9 cellular contexts compared by ENCODE assay signal in genomic region chr11:129639300-129639699, GRCh38.
DNase-seq lines count a peak whose midpoint lies in the region; ATAC-seq and TF ChIP-seq lines count a peak whose summit lies in the region.
"Had no signal": no experiment of that assay in that cellular context is flagged by ENCODE, and none has a peak within 500 bp of the region (broad histone marks: within the 10 kb centered on the region; RNA-seq: fewer than 3 reads in every experiment).

No MANE protein-coding gene starts in this region.

- peak; percentile 19 for DNase-seq in Calu3
- DNase-seq in LHCN-M2 (ENCODE audit: low read depth) = peak; percentile 95
- peak; percentile 24 for DNase-seq in activated T-helper 1 cell treated with anti-CD3 and anti-CD28 coated beads, Interleukin-12 subunit alpha, Interleukin-12 subunit beta, Interleukin-2, Interleukin-4 antibody, amounts not matched to agents 30 ng/mL and 10 ng/mL and 1 ng/mL, durations not matched to agents 14 hours and 24 hours and 36 hours (ENCODE audit: low spot score)
- DNase-seq in kidney glomerular epithelial cell (lab: John Stamatoyannopoulos, UW) = peak; percentile 61
- no peak for DNase-seq in dorsolateral prefrontal cortex
- no peak for DNase-seq in Karpas-422
- no peak for DNase-seq in SKM-1 (lab: John Stamatoyannopoulos, UW; ENCODE audit: unreplicated experiment)

- H3K27ac ChIP-seq in dorsolateral prefrontal cortex = no peak overlapping the region
- H3K27ac ChIP-seq in Karpas-422 (ENCODE audit: low read length) = no peak overlapping the region

- peaks cover 2% of the 10 kb centered on the region for H3K9me3 Mint-ChIP-seq in Calu3 (ENCODE audit: low read depth, unreplicated experiment)
- peaks cover 16% of the 10 kb centered on the region for H3K9me3 Mint-ChIP-seq in activated T-helper 1 cell treated with anti-CD3 and anti-CD28 coated beads, Interleukin-12 subunit alpha, Interleukin-12 subunit beta, Interleukin-2, Interleukin-4 antibody, amounts not matched to agents 30 ng/mL and 10 ng/mL and 1 ng/mL, durations not matched to agents 14 hours and 24 hours and 36 hours
- H3K9me3 Mint-ChIP-seq: central memory CD8-positive, alpha-beta T cell had no signal

- no peak for TF ChIP-seq CTCF in Calu3 (IDR thresholded peaks at IDR 0.05; ENCODE audit: unreplicated experiment)
- no peak for TF ChIP-seq CTCF in dorsolateral prefrontal cortex (IDR thresholded peaks at IDR 0.05 in 54 of 56, conservative IDR thresholded peaks at IDR 0.05 in 2 of 56; ENCODE audit: low read depth in 1 of 56, partially characterized antibody in 56 of 56)

- peaks cover 7% of the 10 kb centered on the region for H3K36me3 Mint-ChIP-seq in Calu3 (ENCODE audit: insufficient read depth, unreplicated experiment)
- peaks cover 8% of the 10 kb centered on the region for H3K36me3 Mint-ChIP-seq in activated T-helper 1 cell treated with anti-CD3 and anti-CD28 coated beads, Interleukin-12 subunit alpha, Interleukin-12 subunit beta, Interleukin-2, Interleukin-4 antibody, amounts not matched to agents 30 ng/mL and 10 ng/mL and 1 ng/mL, durations not matched to agents 14 hours and 24 hours and 36 hours (ENCODE audit: low read depth)

- peak overlapping the region; percentile 54 for H3K27ac Mint-ChIP-seq in Calu3 (ENCODE audit: unreplicated experiment)
- peak overlapping the region; percentile 86 for H3K27ac Mint-ChIP-seq in activated T-helper 1 cell treated with anti-CD3 and anti-CD28 coated beads, Interleukin-12 subunit alpha, Interleukin-12 subunit beta, Interleukin-2, Interleukin-4 antibody, amounts not matched to agents 30 ng/mL and 10 ng/mL and 1 ng/mL, durations not matched to agents 14 hours and 24 hours and 36 hours

- no peaks in the 10 kb centered on the region for H3K9me2 ChIP-seq in Karpas-422 (replicated peaks; ENCODE audit: insufficient read depth, low read length)

- no peak overlapping the region for H3K9ac ChIP-seq in Karpas-422 (ENCODE audit: low read length)

- H3K79me2 ChIP-seq in Karpas-422 (ENCODE audit: low read length) = no peaks in the 10 kb centered on the region

- CTCF ChIA-PET in Calu3 (lab: Charles Lee) = interaction anchor here (0.5 kb wide), 2 partner anchors 21 to 388 kb away, joined by 3 read pairs; no protein-coding TSS in a partner anchor

- intact Hi-C loops in Calu3 (cut with micrococcal nuclease; ENCODE audit: unreplicated experiment) = no loop called here
- intact Hi-C loops in activated T-helper 1 cell treated with anti-CD3 and anti-CD28 coated beads, Interleukin-12 subunit alpha, Interleukin-12 subunit beta, Interleukin-2, Interleukin-4 antibody, amounts not matched to agents 30 ng/mL and 10 ng/mL and 1 ng/mL, durations not matched to agents 14 hours and 24 hours and 36 hours (cut with micrococcal nuclease) = loop anchor here (1.0 to 5.0 kb wide), 7 partner anchors 191 to 1312 kb away; partner anchors contain the start of genes APLP2 and KCNJ1
- intact Hi-C loops in dorsolateral prefrontal cortex (cut with DNase I) = no loop called here

- H3K4me2 ChIP-seq in Karpas-422 (ENCODE audit: low read depth, low read length, poor library complexity, severe bottlenecking) = no peak overlapping the region

- no peak overlapping the region for H3K4me3 Mint-ChIP-seq in Calu3 (ENCODE audit: low read depth, unreplicated experiment)
- H3K4me3 Mint-ChIP-seq in activated T-helper 1 cell treated with anti-CD3 and anti-CD28 coated beads, Interleukin-12 subunit alpha, Interleukin-12 subunit beta, Interleukin-2, Interleukin-4 antibody, amounts not matched to agents 30 ng/mL and 10 ng/mL and 1 ng/mL, durations not matched to agents 14 hours and 24 hours and 36 hours = peak overlapping the region; percentile 21
- H3K4me3 Mint-ChIP-seq: central memory CD8-positive, alpha-beta T cell had no signal

- no peaks in the 10 kb centered on the region for H3K27me3 Mint-ChIP-seq in Calu3 (ENCODE audit: unreplicated experiment)
- no peaks in the 10 kb centered on the region for H3K27me3 Mint-ChIP-seq in activated T-helper 1 cell treated with anti-CD3 and anti-CD28 coated beads, Interleukin-12 subunit alpha, Interleukin-12 subunit beta, Interleukin-2, Interleukin-4 antibody, amounts not matched to agents 30 ng/mL and 10 ng/mL and 1 ng/mL, durations not matched to agents 14 hours and 24 hours and 36 hours (ENCODE audit: insufficient read depth)

- H3K27me3 ChIP-seq in dorsolateral prefrontal cortex = peaks cover 0 to 53% (median 11%) of the 10 kb centered on the region in 45 donors
- no peaks in the 10 kb centered on the region for H3K27me3 ChIP-seq in Karpas-422 (ENCODE audit: low read length)

- BruUV-seq in Calu3 (replicated peaks; lab: Mats Ljungman, UMichigan) = no TSS peak

- H3K4me1 ChIP-seq in Karpas-422 (ENCODE audit: low read length) = no peaks in the 10 kb centered on the region

- no peaks in the 10 kb centered on the region for H3K9me3 ChIP-seq in Karpas-422 (ENCODE audit: low read length)

- H3K4me1 Mint-ChIP-seq in Calu3 (ENCODE audit: low read depth, unreplicated experiment) = peaks cover 41% of the 10 kb centered on the region
- peaks cover 80% of the 10 kb centered on the region for H3K4me1 Mint-ChIP-seq in activated T-helper 1 cell treated with anti-CD3 and anti-CD28 coated beads, Interleukin-12 subunit alpha, Interleukin-12 subunit beta, Interleukin-2, Interleukin-4 antibody, amounts not matched to agents 30 ng/mL and 10 ng/mL and 1 ng/mL, durations not matched to agents 14 hours and 24 hours and 36 hours (ENCODE audit: low read depth)
- H3K4me1 Mint-ChIP-seq: central memory CD8-positive, alpha-beta T cell had no signal

- H3K4me3 ChIP-seq in dorsolateral prefrontal cortex (no peak overlapping the region), Karpas-422 (ENCODE audit: low read length) (no peak overlapping the region)

- no peaks in the 10 kb centered on the region for H4K20me1 ChIP-seq in Karpas-422 (ENCODE audit: insufficient read depth, low read depth, low read length)

- no peak overlapping the region for H2AFZ ChIP-seq in Karpas-422 (ENCODE audit: low read length)

- no peak for ATAC-seq in HG02610 (IDR thresholded peaks at IDR 0.05; ENCODE audit: unreplicated experiment)

- H3K36me3 ChIP-seq in Karpas-422 (ENCODE audit: insufficient read depth, low read length) = no peaks in the 10 kb centered on the region

Comparison
In these comparisons a context has a peak if more than half of its experiments do, and no peak if none do; other contexts are left out.
1. DNase-seq: peak in Calu3 (single experiment), LHCN-M2 (single experiment), activated T-helper 1 cell treated with anti-CD3 and anti-CD28 coated beads, Interleukin-12 subunit alpha, Interleukin-12 subunit beta, Interleukin-2, Interleukin-4 antibody, amounts not matched to agents 30 ng/mL and 10 ng/mL and 1 ng/mL, durations not matched to agents 14 hours and 24 hours and 36 hours (single experiment) and kidney glomerular epithelial cell (single experiment); none in dorsolateral prefrontal cortex (0 of 10), Karpas-422 (single experiment) and SKM-1 (single experiment).